In genomic region chr9:28502189-28502588, GRCh38 we compare ENCODE assay signal across 9 cellular contexts.
"Had no signal": no experiment of that assay in that cellular context is flagged by ENCODE, and none has a peak within 500 bp of the region (broad histone marks: within the 10 kb centered on the region; RNA-seq: fewer than 3 reads in every experiment).

No MANE protein-coding gene starts in this region.

- H3K4me3 ChIP-seq: GM23248, GM23338, HAP-1 had no signal

- H3K27ac ChIP-seq: GM23248 had no signal

- H2AFZ ChIP-seq: GM23248, GM23338 had no signal

- H3K9me3 ChIP-seq: HAP-1 had no signal

- ATAC-seq: GM23338, HCT116 had no signal

- H3K36me3 ChIP-seq: HAP-1 had no signal

- H3K4me2 ChIP-seq: GM23338 had no signal

- DNase-seq: GM23248, GOT3, H7, H9, HCEC 1CT, HFFc6 had no signal

- H3K4me1 ChIP-seq: HAP-1 had no signal

- H3K9ac ChIP-seq: GM23248 had no signal
